1 cellular context compared by ENCODE assay signal in the genomic region with DNA sequence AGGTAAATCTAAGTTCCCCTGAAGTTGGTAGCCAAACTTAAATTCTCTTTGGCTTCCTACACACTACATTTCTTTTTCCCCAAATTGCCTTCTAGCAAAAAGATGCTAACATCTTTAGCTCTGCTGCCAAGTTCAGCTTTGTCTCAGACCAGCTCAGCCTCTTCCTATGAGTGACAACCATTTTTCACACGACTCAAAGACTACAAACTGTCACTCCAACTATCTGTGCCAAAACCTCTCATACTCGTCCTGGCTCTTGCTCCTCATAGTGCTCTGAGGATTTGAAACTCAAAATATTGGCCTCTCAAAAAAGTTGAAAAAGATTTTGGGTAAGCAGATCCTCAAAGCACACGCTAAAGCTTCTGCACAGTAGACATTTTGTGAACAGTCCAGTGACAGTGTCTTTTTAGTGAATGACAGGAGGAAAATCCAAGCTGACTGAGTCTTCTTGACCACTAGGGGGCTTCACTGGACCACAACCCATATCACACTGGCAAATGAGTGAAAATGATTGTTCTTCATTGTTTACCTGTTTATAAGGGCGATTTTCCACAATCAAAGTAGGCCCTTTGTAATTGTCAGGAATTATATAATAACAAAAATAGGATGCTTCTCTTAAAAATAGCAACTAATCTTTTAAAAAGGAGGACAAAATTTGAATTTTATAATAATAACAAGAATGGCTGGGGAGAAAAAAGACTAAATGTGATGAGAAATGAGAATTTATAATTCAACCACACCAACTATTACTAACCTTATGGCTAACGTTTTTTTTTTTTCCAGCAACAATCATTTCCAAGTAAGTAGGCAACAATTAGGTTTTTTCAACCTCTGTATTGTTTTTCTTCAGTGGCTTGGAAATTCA.
TF ChIP-seq lines count a peak whose summit lies in the region.

No MANE protein-coding gene starts in this region.

TF ChIP-seq in HepG2, 621 proteins besides CTCF, POLR2A, EP300 and RAD21 (continued from another document):
- TF ChIP-seq, protein P1, sequence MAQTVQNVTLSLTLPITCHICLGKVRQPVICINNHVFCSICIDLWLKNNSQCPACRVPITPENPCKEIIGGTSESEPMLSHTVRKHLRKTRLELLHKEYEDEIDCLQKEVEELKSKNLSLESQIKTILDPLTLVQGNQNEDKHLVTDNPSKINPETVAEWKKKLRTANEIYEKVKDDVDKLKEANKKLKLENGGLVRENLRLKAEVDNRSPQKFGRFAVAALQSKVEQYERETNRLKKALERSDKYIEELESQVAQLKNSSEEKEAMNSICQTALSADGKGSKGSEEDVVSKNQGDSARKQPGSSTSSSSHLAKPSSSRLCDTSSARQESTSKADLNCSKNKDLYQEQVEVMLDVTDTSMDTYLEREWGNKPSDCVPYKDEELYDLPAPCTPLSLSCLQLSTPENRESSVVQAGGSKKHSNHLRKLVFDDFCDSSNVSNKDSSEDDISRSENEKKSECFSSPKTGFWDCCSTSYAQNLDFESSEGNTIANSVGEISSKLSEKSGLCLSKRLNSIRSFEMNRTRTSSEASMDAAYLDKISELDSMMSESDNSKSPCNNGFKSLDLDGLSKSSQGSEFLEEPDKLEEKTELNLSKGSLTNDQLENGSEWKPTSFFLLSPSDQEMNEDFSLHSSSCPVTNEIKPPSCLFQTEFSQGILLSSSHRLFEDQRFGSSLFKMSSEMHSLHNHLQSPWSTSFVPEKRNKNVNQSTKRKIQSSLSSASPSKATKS (CRISPR knock-in tag; IDR thresholded peaks at IDR 0.05): no peak
- TF ChIP-seq, protein P2, sequence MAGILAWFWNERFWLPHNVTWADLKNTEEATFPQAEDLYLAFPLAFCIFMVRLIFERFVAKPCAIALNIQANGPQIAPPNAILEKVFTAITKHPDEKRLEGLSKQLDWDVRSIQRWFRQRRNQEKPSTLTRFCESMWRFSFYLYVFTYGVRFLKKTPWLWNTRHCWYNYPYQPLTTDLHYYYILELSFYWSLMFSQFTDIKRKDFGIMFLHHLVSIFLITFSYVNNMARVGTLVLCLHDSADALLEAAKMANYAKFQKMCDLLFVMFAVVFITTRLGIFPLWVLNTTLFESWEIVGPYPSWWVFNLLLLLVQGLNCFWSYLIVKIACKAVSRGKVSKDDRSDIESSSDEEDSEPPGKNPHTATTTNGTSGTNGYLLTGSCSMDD (CRISPR knock-in tag; IDR thresholded peaks at IDR 0.05): no peak
- TF ChIP-seq, protein P3, sequence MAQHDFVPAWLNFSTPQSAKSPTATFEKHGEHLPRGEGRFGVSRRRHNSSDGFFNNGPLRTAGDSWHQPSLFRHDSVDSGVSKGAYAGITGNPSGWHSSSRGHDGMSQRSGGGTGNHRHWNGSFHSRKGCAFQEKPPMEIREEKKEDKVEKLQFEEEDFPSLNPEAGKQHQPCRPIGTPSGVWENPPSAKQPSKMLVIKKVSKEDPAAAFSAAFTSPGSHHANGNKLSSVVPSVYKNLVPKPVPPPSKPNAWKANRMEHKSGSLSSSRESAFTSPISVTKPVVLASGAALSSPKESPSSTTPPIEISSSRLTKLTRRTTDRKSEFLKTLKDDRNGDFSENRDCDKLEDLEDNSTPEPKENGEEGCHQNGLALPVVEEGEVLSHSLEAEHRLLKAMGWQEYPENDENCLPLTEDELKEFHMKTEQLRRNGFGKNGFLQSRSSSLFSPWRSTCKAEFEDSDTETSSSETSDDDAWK (CRISPR knock-in tag; IDR thresholded peaks at IDR 0.05): no peak
- TF ChIP-seq NFYC (CRISPR knock-in tag; IDR thresholded peaks at IDR 0.05) (no peak), SMAD9 (CRISPR knock-in tag; IDR thresholded peaks at IDR 0.05) (no peak), SMC3 (IDR thresholded peaks at IDR 0.05; ENCODE audit: low read length) (peak; percentile 75), ZNF703 (CRISPR knock-in tag; IDR thresholded peaks at IDR 0.05; ENCODE audit: borderline replicate concordance) (no peak), GTF2F1 (IDR thresholded peaks at IDR 0.05; ENCODE audit: low read length) (no peak), ZNF124 (CRISPR knock-in tag; IDR thresholded peaks at IDR 0.05) (no peak), MYNN (CRISPR knock-in tag; IDR thresholded peaks at IDR 0.05; ENCODE audit: low read depth) (no peak), RBFOX2 (IDR thresholded peaks at IDR 0.05; ENCODE audit: low read depth, low read length) (no peak), YEATS2 (CRISPR knock-in tag; IDR thresholded peaks at IDR 0.05; ENCODE audit: borderline replicate concordance) (no peak), KDM6A (CRISPR knock-in tag; IDR thresholded peaks at IDR 0.05; ENCODE audit: low read depth) (no peak), ZNF543 (CRISPR knock-in tag; IDR thresholded peaks at IDR 0.05) (no peak), PHF20 (CRISPR knock-in tag; IDR thresholded peaks at IDR 0.05) (no peak), SIX4 (CRISPR knock-in tag; IDR thresholded peaks at IDR 0.05) (no peak), ZNF556 (CRISPR knock-in tag; IDR thresholded peaks at IDR 0.05; ENCODE audit: borderline replicate concordance) (no peak), ZFP36L2 (CRISPR knock-in tag; IDR thresholded peaks at IDR 0.05) (no peak), FOXK1 (CRISPR knock-in tag; IDR thresholded peaks at IDR 0.05; ENCODE audit: borderline replicate concordance, low read depth) (0 out of 2 replicates have a peak, but pooled peaks have one; percentile 22)
- TF ChIP-seq, protein P4, sequence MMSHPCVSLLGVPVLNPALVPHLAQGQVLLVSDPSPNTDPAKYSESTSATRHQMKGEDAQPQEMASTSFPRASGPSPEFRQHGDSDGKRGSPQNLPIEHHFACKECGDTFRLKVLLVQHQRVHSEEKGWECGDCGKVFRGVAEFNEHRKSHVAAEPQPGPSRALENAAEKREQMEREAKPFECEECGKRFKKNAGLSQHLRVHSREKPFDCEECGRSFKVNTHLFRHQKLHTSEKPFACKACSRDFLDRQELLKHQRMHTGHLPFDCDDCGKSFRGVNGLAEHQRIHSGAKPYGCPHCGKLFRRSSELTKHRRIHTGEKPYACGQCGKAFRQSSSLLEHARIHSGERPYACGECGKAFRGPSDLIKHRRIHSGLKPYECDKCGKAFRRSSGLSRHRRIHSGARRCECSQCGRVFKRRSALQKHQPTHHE (CRISPR knock-in tag; IDR thresholded peaks at IDR 0.05; ENCODE audit: borderline replicate concordance): no peak
- TF ChIP-seq, protein P5, sequence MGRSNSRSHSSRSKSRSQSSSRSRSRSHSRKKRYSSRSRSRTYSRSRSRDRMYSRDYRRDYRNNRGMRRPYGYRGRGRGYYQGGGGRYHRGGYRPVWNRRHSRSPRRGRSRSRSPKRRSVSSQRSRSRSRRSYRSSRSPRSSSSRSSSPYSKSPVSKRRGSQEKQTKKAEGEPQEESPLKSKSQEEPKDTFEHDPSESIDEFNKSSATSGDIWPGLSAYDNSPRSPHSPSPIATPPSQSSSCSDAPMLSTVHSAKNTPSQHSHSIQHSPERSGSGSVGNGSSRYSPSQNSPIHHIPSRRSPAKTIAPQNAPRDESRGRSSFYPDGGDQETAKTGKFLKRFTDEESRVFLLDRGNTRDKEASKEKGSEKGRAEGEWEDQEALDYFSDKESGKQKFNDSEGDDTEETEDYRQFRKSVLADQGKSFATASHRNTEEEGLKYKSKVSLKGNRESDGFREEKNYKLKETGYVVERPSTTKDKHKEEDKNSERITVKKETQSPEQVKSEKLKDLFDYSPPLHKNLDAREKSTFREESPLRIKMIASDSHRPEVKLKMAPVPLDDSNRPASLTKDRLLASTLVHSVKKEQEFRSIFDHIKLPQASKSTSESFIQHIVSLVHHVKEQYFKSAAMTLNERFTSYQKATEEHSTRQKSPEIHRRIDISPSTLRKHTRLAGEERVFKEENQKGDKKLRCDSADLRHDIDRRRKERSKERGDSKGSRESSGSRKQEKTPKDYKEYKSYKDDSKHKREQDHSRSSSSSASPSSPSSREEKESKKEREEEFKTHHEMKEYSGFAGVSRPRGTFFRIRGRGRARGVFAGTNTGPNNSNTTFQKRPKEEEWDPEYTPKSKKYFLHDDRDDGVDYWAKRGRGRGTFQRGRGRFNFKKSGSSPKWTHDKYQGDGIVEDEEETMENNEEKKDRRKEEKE (IDR thresholded peaks at IDR 0.05): no peak
- TF ChIP-seq, protein P6, sequence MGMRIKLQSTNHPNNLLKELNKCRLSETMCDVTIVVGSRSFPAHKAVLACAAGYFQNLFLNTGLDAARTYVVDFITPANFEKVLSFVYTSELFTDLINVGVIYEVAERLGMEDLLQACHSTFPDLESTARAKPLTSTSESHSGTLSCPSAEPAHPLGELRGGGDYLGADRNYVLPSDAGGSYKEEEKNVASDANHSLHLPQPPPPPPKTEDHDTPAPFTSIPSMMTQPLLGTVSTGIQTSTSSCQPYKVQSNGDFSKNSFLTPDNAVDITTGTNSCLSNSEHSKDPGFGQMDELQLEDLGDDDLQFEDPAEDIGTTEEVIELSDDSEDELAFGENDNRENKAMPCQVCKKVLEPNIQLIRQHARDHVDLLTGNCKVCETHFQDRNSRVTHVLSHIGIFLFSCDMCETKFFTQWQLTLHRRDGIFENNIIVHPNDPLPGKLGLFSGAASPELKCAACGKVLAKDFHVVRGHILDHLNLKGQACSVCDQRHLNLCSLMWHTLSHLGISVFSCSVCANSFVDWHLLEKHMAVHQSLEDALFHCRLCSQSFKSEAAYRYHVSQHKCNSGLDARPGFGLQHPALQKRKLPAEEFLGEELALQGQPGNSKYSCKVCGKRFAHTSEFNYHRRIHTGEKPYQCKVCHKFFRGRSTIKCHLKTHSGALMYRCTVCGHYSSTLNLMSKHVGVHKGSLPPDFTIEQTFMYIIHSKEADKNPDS (CRISPR knock-in tag; IDR thresholded peaks at IDR 0.05): no peak
- TF ChIP-seq, protein P7, sequence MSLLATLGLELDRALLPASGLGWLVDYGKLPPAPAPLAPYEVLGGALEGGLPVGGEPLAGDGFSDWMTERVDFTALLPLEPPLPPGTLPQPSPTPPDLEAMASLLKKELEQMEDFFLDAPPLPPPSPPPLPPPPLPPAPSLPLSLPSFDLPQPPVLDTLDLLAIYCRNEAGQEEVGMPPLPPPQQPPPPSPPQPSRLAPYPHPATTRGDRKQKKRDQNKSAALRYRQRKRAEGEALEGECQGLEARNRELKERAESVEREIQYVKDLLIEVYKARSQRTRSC (CRISPR knock-in tag; IDR thresholded peaks at IDR 0.05; ENCODE audit: low read depth): no peak
- TF ChIP-seq, protein P8, sequence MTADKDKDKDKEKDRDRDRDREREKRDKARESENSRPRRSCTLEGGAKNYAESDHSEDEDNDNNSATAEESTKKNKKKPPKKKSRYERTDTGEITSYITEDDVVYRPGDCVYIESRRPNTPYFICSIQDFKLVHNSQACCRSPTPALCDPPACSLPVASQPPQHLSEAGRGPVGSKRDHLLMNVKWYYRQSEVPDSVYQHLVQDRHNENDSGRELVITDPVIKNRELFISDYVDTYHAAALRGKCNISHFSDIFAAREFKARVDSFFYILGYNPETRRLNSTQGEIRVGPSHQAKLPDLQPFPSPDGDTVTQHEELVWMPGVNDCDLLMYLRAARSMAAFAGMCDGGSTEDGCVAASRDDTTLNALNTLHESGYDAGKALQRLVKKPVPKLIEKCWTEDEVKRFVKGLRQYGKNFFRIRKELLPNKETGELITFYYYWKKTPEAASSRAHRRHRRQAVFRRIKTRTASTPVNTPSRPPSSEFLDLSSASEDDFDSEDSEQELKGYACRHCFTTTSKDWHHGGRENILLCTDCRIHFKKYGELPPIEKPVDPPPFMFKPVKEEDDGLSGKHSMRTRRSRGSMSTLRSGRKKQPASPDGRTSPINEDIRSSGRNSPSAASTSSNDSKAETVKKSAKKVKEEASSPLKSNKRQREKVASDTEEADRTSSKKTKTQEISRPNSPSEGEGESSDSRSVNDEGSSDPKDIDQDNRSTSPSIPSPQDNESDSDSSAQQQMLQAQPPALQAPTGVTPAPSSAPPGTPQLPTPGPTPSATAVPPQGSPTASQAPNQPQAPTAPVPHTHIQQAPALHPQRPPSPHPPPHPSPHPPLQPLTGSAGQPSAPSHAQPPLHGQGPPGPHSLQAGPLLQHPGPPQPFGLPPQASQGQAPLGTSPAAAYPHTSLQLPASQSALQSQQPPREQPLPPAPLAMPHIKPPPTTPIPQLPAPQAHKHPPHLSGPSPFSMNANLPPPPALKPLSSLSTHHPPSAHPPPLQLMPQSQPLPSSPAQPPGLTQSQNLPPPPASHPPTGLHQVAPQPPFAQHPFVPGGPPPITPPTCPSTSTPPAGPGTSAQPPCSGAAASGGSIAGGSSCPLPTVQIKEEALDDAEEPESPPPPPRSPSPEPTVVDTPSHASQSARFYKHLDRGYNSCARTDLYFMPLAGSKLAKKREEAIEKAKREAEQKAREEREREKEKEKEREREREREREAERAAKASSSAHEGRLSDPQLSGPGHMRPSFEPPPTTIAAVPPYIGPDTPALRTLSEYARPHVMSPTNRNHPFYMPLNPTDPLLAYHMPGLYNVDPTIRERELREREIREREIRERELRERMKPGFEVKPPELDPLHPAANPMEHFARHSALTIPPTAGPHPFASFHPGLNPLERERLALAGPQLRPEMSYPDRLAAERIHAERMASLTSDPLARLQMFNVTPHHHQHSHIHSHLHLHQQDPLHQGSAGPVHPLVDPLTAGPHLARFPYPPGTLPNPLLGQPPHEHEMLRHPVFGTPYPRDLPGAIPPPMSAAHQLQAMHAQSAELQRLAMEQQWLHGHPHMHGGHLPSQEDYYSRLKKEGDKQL (CRISPR knock-in tag; IDR thresholded peaks at IDR 0.05; ENCODE audit: low read depth): no peak
- TF ChIP-seq, protein P9, sequence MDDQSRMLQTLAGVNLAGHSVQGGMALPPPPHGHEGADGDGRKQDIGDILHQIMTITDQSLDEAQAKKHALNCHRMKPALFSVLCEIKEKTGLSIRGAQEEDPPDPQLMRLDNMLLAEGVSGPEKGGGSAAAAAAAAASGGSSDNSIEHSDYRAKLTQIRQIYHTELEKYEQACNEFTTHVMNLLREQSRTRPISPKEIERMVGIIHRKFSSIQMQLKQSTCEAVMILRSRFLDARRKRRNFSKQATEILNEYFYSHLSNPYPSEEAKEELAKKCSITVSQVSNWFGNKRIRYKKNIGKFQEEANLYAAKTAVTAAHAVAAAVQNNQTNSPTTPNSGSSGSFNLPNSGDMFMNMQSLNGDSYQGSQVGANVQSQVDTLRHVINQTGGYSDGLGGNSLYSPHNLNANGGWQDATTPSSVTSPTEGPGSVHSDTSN (CRISPR knock-in tag; IDR thresholded peaks at IDR 0.05; ENCODE audit: borderline replicate concordance): no peak
